ENCODE assay signal across 9 cellular contexts in the genomic region with DNA sequence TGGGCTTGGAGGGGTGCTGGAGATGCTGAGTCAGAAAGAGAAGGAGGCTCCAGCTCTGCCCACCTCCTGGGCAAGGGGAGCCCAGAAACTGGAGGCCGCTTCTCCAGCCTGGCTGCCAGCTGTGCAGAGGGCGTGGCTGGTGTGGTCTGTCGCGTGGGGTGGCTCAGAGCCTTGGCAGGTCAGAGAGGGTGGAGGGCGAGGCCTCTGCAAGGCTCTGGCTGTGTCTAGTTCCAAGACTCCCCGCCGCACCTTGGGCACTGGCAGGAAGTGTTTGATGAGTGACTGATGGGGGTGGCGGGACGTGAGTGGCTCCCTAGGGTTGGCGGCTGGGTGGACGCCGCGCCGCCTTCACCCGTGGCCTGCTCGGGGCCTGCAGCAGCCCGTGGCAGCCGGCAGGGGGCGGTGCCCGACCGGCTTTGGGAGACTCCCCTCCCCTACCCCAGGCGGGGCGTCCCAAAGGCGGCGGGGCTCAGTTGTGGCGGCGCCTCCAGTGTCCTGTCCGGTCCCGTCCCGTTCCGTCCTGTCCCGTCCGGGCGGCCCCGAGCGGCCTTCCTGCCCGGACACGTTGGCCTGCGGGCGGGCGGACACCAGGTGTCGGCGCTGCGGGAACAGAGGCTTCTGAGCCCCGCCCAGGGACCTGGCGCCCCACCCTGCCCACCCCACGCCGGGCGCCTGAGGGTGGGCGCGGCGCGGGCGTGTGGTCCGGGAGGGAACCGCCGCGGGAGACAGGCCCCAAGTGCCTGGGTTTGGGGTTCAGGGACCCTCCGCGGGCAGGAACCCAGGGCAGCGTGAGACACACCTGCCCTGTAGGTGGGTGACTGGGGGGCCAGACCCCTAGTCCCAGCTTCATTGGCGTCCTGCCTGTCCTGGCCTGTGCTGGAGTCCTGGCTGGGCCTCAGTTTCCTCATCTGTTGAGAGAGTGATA. TPM values are rescaled to one million over a fixed set of nuclear protein-coding genes. Genes with fewer than 3 reads are reported as not detected.
DNase-seq lines count a peak whose midpoint lies in the region; ATAC-seq and TF ChIP-seq lines count a peak whose summit lies in the region.
"Had no signal": no experiment of that assay in that cellular context is flagged by ENCODE, and none has a peak within 500 bp of the region (broad histone marks: within the 10 kb centered on the region; RNA-seq: fewer than 3 reads in every experiment).

No MANE protein-coding gene starts in this region.

- no peak overlapping the region for H3K4ac ChIP-seq in mesendoderm (ENCODE audit: low read depth, low read length)

- H3K4me2 ChIP-seq in mesendoderm (ENCODE audit: low read length) = peak overlapping the region; percentile 48

- peaks cover 40% of the 10 kb centered on the region for H3K4me1 ChIP-seq in effector memory CD4-positive, alpha-beta T cell (ENCODE audit: control insufficient read depth, insufficient read depth, low read length, poor library complexity, severe bottlenecking)
- no peaks in the 10 kb centered on the region for H3K4me1 ChIP-seq in mesendoderm (ENCODE audit: control insufficient read depth, low read depth, low read length)

- no peaks in the 10 kb centered on the region for H3K27me3 ChIP-seq in effector memory CD4-positive, alpha-beta T cell (replicated peaks; ENCODE audit: control insufficient read depth, insufficient read depth, low read length, poor library complexity, severe bottlenecking)
- no peaks in the 10 kb centered on the region for H3K27me3 ChIP-seq in mesendoderm (ENCODE audit: insufficient read depth, low read length, poor library complexity)

- H3K79me2 ChIP-seq in mesendoderm (ENCODE audit: control insufficient read depth, insufficient read depth, low read length) = no peaks in the 10 kb centered on the region

- peak overlapping the region; percentile 80 for H3K56ac ChIP-seq in mesendoderm (ENCODE audit: low read length)

- peak overlapping the region; percentile 59 for H3K9ac ChIP-seq in mesendoderm (ENCODE audit: low read length)

- no peaks in the 10 kb centered on the region for H3K79me1 ChIP-seq in mesendoderm (ENCODE audit: low read length)

- ATAC-seq in GM19467 (IDR thresholded peaks at IDR 0.05; ENCODE audit: unreplicated experiment) = no peak

- H4K8ac ChIP-seq in mesendoderm (ENCODE audit: low read depth, low read length) = no peak overlapping the region

- no peaks in the 10 kb centered on the region for H3K9me3 ChIP-seq in effector memory CD4-positive, alpha-beta T cell (ENCODE audit: control insufficient read depth, low read length)

- H3K27ac Mint-ChIP-seq in activated CD4-positive, alpha-beta memory T cell treated with anti-CD3 and anti-CD28 coated beads for 36 hours = no peak overlapping the region

- intact Hi-C loops in activated CD4-positive, alpha-beta memory T cell treated with anti-CD3 and anti-CD28 coated beads for 36 hours (cut with micrococcal nuclease) = loop anchor here (1.0 to 5.0 kb wide), 2 partner anchors 175 to 830 kb away; no protein-coding TSS in a partner anchor

- no peak overlapping the region for H3K27ac ChIP-seq in effector memory CD4-positive, alpha-beta T cell (ENCODE audit: insufficient read depth, low read length, poor library complexity, severe bottlenecking)
- no peak overlapping the region for H3K27ac ChIP-seq in mesendoderm (ENCODE audit: low read depth, low read length)

- TF ChIP-seq CTCF in LNCAP (IDR thresholded peaks at IDR 0.05) = peak; percentile 98

- no peak overlapping the region for H3K4me3 Mint-ChIP-seq in activated CD4-positive, alpha-beta memory T cell treated with anti-CD3 and anti-CD28 coated beads for 36 hours

- CTCF ChIA-PET in activated CD4-positive, alpha-beta memory T cell treated with anti-CD3 and anti-CD28 coated beads for 36 hours (lab: Charles Lee) = interaction anchor here (1.5 to 2.2 kb wide), 3 partner anchors 31 to 175 kb away, joined by 3 to 8 read pairs (median 7); no protein-coding TSS in a partner anchor

- POLR2A ChIA-PET in activated CD4-positive, alpha-beta memory T cell treated with anti-CD3 and anti-CD28 coated beads for 36 hours (lab: Charles Lee) = no interaction called here

- H3K36me3 ChIP-seq in effector memory CD4-positive, alpha-beta T cell (ENCODE audit: control insufficient read depth, insufficient read depth, low read length) = no peaks in the 10 kb centered on the region
- H3K36me3 ChIP-seq in mesendoderm (ENCODE audit: control insufficient read depth, insufficient read depth, low read length) = no peaks in the 10 kb centered on the region

- no CpG with 5 or more reads among the region's 62 CpGs for WGBS in mesendoderm (ENCODE audit: extremely low coverage, insufficient coverage, low lambda C conversion rate)

- peak; percentile 82 for DNase-seq in Daoy (ENCODE audit: low read depth)
- peak; percentile 78 for DNase-seq in activated CD4-positive, alpha-beta memory T cell treated with anti-CD3 and anti-CD28 coated beads for 36 hours
- DNase-seq in effector memory CD4-positive, alpha-beta T cell = peak; percentile 52 to 72 (median 61)
- peak; percentile 71 for DNase-seq in mesendoderm
- DNase-seq in stimulated activated CD8-positive, alpha-beta memory T cell treated with anti-CD3 and anti-CD28 coated beads, Interleukin-2, amount 100 ng/mL, for 1 hour (ENCODE audit: low read depth in 2 of 2) = peak; percentile 34 to 56
- DNase-seq in NCI-H2029 treated with DMSO at 0.1 percent for 48 hours (lab: John Stamatoyannopoulos, UW) = no peak

- H2BK120ac ChIP-seq in mesendoderm (ENCODE audit: low read depth, low read length) = no peak overlapping the region

- no peak overlapping the region for H2BK15ac ChIP-seq in mesendoderm (replicated peaks; ENCODE audit: low read depth)

- H3K18ac ChIP-seq in mesendoderm (ENCODE audit: low read length) = peak overlapping the region; percentile 14

- H3K27me3 Mint-ChIP-seq in activated CD4-positive, alpha-beta memory T cell treated with anti-CD3 and anti-CD28 coated beads for 36 hours = no peaks in the 10 kb centered on the region

- H3K23ac ChIP-seq in mesendoderm (ENCODE audit: low read length) = no peak overlapping the region

- no peaks in the 10 kb centered on the region for H3K36me3 Mint-ChIP-seq in activated CD4-positive, alpha-beta memory T cell treated with anti-CD3 and anti-CD28 coated beads for 36 hours

- no peak overlapping the region for H2AK5ac ChIP-seq in mesendoderm (ENCODE audit: low read length)

- H3K9me3 Mint-ChIP-seq in activated CD4-positive, alpha-beta memory T cell treated with anti-CD3 and anti-CD28 coated beads for 36 hours = no peaks in the 10 kb centered on the region

- peak overlapping the region; percentile 39 for H3K4me3 ChIP-seq in effector memory CD4-positive, alpha-beta T cell (ENCODE audit: insufficient read depth, low read depth, low read length, poor library complexity, severe bottlenecking)
- H3K4me3 ChIP-seq in mesendoderm (ENCODE audit: low read length) = no peak overlapping the region

- H4K5ac ChIP-seq in mesendoderm (ENCODE audit: low read length) = no peak overlapping the region

- H2BK5ac ChIP-seq in mesendoderm (ENCODE audit: low read length) = no peak overlapping the region

- H3K4me1 Mint-ChIP-seq in activated CD4-positive, alpha-beta memory T cell treated with anti-CD3 and anti-CD28 coated beads for 36 hours (ENCODE audit: low read depth) = peaks cover 23% of the 10 kb centered on the region

RNA-seq across cellular contexts. Expression of a gene that starts 39.7 kb away (rescaled TPM):
- total RNA-seq in Daoy (2014; rRNA removed; shearing (Covaris generic)) = 4.4 and 5.5 TPM in 2 replicates
- total RNA-seq in activated CD4-positive, alpha-beta memory T cell treated with anti-CD3 and anti-CD28 coated beads for 36 hours = not detected
- 0.21 TPM for polyA plus RNA-seq in mesendoderm (2013, experiment 1 of 2)
- polyA plus RNA-seq in mesendoderm (2013, experiment 2 of 2) = 0.24 TPM
- total RNA-seq: activated CD8-positive, alpha-beta memory T cell treated with anti-CD3 and anti-CD28 coated beads for 36 hours had no signal
